In the genomic region with DNA sequence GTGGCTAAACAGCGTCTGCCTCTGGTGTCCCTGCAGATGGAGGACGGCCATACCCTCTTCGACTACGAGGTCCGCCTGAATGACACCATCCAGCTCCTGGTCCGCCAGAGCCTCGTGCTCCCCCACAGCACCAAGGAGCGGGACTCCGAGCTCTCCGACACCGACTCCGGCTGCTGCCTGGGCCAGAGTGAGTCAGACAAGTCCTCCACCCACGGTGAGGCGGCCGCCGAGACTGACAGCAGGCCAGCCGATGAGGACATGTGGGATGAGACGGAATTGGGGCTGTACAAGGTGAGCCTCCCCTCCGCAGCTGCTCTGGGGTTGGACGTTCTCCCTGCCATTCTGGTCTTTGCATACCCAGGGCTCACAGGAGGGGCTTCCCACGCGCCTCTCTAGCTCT, we compare ENCODE assay signal across 32 cellular contexts. TPM values are rescaled to one million over a fixed set of nuclear protein-coding genes. Genes with fewer than 3 reads are reported as not detected.
DNase-seq lines count a peak whose midpoint lies in the region; ATAC-seq and TF ChIP-seq lines count a peak whose summit lies in the region.
"Had no signal": no experiment of that assay in that cellular context is flagged by ENCODE, and none has a peak within 500 bp of the region (broad histone marks: within the 10 kb centered on the region; RNA-seq: fewer than 3 reads in every experiment).

No MANE protein-coding gene starts in this region.

- dilution Hi-C loops in IMR-90 (cut with HindIII; ENCODE audit: low sequenced_read_pairs, unreplicated experiment) = no loop called here

- in situ Hi-C loops in IMR-90 (cut with MboI; ENCODE audit: low sequenced_read_pairs) = no loop called here
- in situ Hi-C loops in brain microvascular endothelial cell (cut with HindIII; ENCODE audit: low pct_ligation_motif_present, low sequenced_read_pairs) = no loop called here

- H2BK120ac ChIP-seq in IMR-90 (ENCODE audit: low read depth, low read length) = no peak overlapping the region

- H2AK9ac ChIP-seq in IMR-90 (replicated peaks; ENCODE audit: low read depth, low read length, poor library complexity) = peak overlapping the region; percentile 65

- peaks cover 4% of the 10 kb centered on the region; the same call in 1 of the 2 replicates for H3K4me1 ChIP-seq in IMR-90 (ENCODE audit: control insufficient read depth, insufficient read depth, low read length)
- H3K4me1 ChIP-seq: foreskin keratinocyte, heart left ventricle, parathyroid adenoma, uterus had no signal

- H3K9me1 ChIP-seq in IMR-90 (ENCODE audit: insufficient read depth, low read length) = peaks cover 6% of the 10 kb centered on the region; the same call in 1 of the 2 replicates

- no peak overlapping the region for H3K23ac ChIP-seq in IMR-90 (ENCODE audit: low read depth, low read length)

- H3K14ac ChIP-seq in IMR-90 (replicated peaks; ENCODE audit: low read depth, low read length) = no peak overlapping the region

- H3K4me3 ChIP-seq in IMR-90 (ENCODE audit: insufficient read depth, low read depth, low read length) (no peak overlapping the region), brain microvascular endothelial cell (ENCODE audit: low read depth, low read length) (no peak overlapping the region)
- H3K4me3 ChIP-seq: A549, heart left ventricle, Peyer's patch, spleen, thoracic aorta, uterus had no signal

- H3K27ac ChIP-seq in IMR-90 (ENCODE audit: insufficient read depth, low read length) (no peak overlapping the region), brain microvascular endothelial cell (no peak overlapping the region)
- H3K27ac ChIP-seq: A549, foreskin keratinocyte, heart left ventricle, parathyroid adenoma, Peyer's patch, spleen, thoracic aorta, uterus had no signal

- H3K56ac ChIP-seq in IMR-90 (ENCODE audit: extremely low read depth, insufficient read depth, low read length) = no peak overlapping the region

- WGBS in IMR-90 (ENCODE audit: extremely low coverage in 2 of 2, insufficient read length in 1 of 2), 2 experiments = 96% methylated on average over 8 of the region's 22 CpGs; no CpG with 5 or more reads in 1 of the 2 experiments

- no peak overlapping the region for H4K8ac ChIP-seq in IMR-90 (ENCODE audit: low read depth in 2 of 2, low read length in 2 of 2)

- peaks cover 23% of the 10 kb centered on the region for H3K36me3 ChIP-seq in IMR-90 (ENCODE audit: control insufficient read depth, insufficient read depth, low read length)
- peaks cover 21% of the 10 kb centered on the region for H3K36me3 ChIP-seq in brain microvascular endothelial cell (replicated peaks)
- H3K36me3 ChIP-seq: heart left ventricle, Peyer's patch, thoracic aorta, uterus had no signal

- no peak for TF ChIP-seq CTCF in IMR-90 (conservative IDR thresholded peaks at IDR 0.05; ENCODE audit: low read depth, low read length)
- no peak for TF ChIP-seq CTCF in brain microvascular endothelial cell (IDR thresholded peaks at IDR 0.05; ENCODE audit: low read depth, low read length, missing control alignments)

- H3K4me2 ChIP-seq in IMR-90 (ENCODE audit: low read depth, low read length) = no peak overlapping the region
- H3K4me2 ChIP-seq: A549 had no signal

- POLR2A ChIA-PET in IMR-90 (lab: Charles Lee; ENCODE audit: unreplicated experiment) = no interaction called here
- POLR2A ChIA-PET in naive thymus-derived CD8-positive, alpha-beta T cell (lab: Charles Lee) = interaction anchor here (1.1 to 1.5 kb wide), 2 partner anchors 13 to 18 kb away, joined by 3 to 6 read pairs; no protein-coding TSS in a partner anchor

- no peaks in the 10 kb centered on the region for H3K27me3 Mint-ChIP-seq in naive thymus-derived CD8-positive, alpha-beta T cell
- H3K27me3 Mint-ChIP-seq: activated CD4-positive, alpha-beta T cell treated with anti-CD3 and anti-CD28 coated beads, Interleukin-2, amount 10 ng/mL, durations not matched to agents 7 days and 5 days; activated naive CD8-positive, alpha-beta T cell treated with anti-CD3 and anti-CD28 coated beads, Interleukin-2, amount 10 ng/mL, durations not matched to agents 7 days and 5 days; CD4-positive, alpha-beta memory T cell; naive thymus-derived CD4-positive, alpha-beta T cell; stimulated activated naive CD8-positive, alpha-beta T cell treated with anti-CD3 and anti-CD28 coated beads, Interleukin-15, Interleukin-2, amounts not matched to agents 100 ng/mL and 50 ng/mL, for 24 hours had no signal

- no peak overlapping the region for H3K18ac ChIP-seq in IMR-90 (ENCODE audit: low read depth, low read length)

- intact Hi-C loops in IMR-90 (cut with micrococcal nuclease) = no loop called here

- H4K20me1 ChIP-seq in IMR-90 (ENCODE audit: insufficient read depth, low read length) = peaks cover 44% of the 10 kb centered on the region

- H2BK20ac ChIP-seq in IMR-90 (ENCODE audit: low read depth, low read length) = no peak overlapping the region

- no peak overlapping the region for H2AK5ac ChIP-seq in IMR-90 (ENCODE audit: low read depth, low read length)

- no peak overlapping the region for H3K4me3 Mint-ChIP-seq in naive thymus-derived CD8-positive, alpha-beta T cell
- H3K4me3 Mint-ChIP-seq: activated CD4-positive, alpha-beta T cell treated with anti-CD3 and anti-CD28 coated beads, Interleukin-2, amount 10 ng/mL, durations not matched to agents 7 days and 5 days; activated naive CD8-positive, alpha-beta T cell treated with anti-CD3 and anti-CD28 coated beads, Interleukin-2, amount 10 ng/mL, durations not matched to agents 7 days and 5 days; CD4-positive, alpha-beta memory T cell; mesothelial cell of epicardium; naive thymus-derived CD4-positive, alpha-beta T cell; stimulated activated naive CD8-positive, alpha-beta T cell treated with anti-CD3 and anti-CD28 coated beads, Interleukin-15, Interleukin-2, amounts not matched to agents 100 ng/mL and 50 ng/mL, for 24 hours had no signal

- no peaks in the 10 kb centered on the region for H3K36me3 Mint-ChIP-seq in naive thymus-derived CD8-positive, alpha-beta T cell
- H3K36me3 Mint-ChIP-seq: CD4-positive, alpha-beta memory T cell had no signal

- H4K91ac ChIP-seq in IMR-90 (ENCODE audit: insufficient read depth, low read depth, low read length) = no peak overlapping the region

- no peak for ATAC-seq in IMR-90 (ENCODE audit: low read depth)
- ATAC-seq in naive thymus-derived CD8-positive, alpha-beta T cell = no peak
- ATAC-seq in GM18520 (IDR thresholded peaks at IDR 0.05; ENCODE audit: unreplicated experiment) = no peak
- ATAC-seq: A549; esophagus mucosa; foreskin keratinocyte; HCT116; naive thymus-derived CD4-positive, alpha-beta T cell had no signal

- no peak overlapping the region for H2BK15ac ChIP-seq in IMR-90 (ENCODE audit: low read depth, low read length)

- no peaks in the 10 kb centered on the region for H3K27me3 ChIP-seq in IMR-90 (ENCODE audit: control insufficient read depth, insufficient read depth, low read length)
- H3K27me3 ChIP-seq in brain microvascular endothelial cell (replicated peaks) = no peaks in the 10 kb centered on the region
- H3K27me3 ChIP-seq: foreskin keratinocyte, heart left ventricle, Peyer's patch, spleen, uterus had no signal

- peak overlapping the region; percentile 39 for H2AFZ ChIP-seq in IMR-90 (replicated peaks; ENCODE audit: low read length, poor library complexity)
- H2AFZ ChIP-seq: parathyroid adenoma had no signal

- H3K9ac ChIP-seq in IMR-90 (ENCODE audit: low read depth, low read length) = no peak overlapping the region
- H3K9ac ChIP-seq: parathyroid adenoma had no signal

- no peak overlapping the region for H4K5ac ChIP-seq in IMR-90 (ENCODE audit: low read depth, low read length)

- no TSS peak for BruUV-seq in IMR-90 (replicated peaks; lab: Mats Ljungman, UMichigan)

- H3K4me1 Mint-ChIP-seq in naive thymus-derived CD8-positive, alpha-beta T cell = no peaks in the 10 kb centered on the region
- H3K4me1 Mint-ChIP-seq: activated naive CD8-positive, alpha-beta T cell treated with anti-CD3 and anti-CD28 coated beads, Interleukin-2, amount 10 ng/mL, durations not matched to agents 7 days and 5 days; CD4-positive, alpha-beta memory T cell; mesothelial cell of epicardium had no signal

- no peak overlapping the region for H3K4ac ChIP-seq in IMR-90 (ENCODE audit: low read depth, low read length)

- peaks cover 27 to 77% of the 10 kb centered on the region in 2 experiments for H3K79me1 ChIP-seq in IMR-90 (ENCODE audit: low read depth in 1 of 2, low read length in 2 of 2)

- no peaks in the 10 kb centered on the region for H3K9me3 Mint-ChIP-seq in naive thymus-derived CD8-positive, alpha-beta T cell
- H3K9me3 Mint-ChIP-seq: activated CD4-positive, alpha-beta T cell treated with anti-CD3 and anti-CD28 coated beads, Interleukin-2, amount 10 ng/mL, durations not matched to agents 7 days and 5 days; activated naive CD8-positive, alpha-beta T cell treated with anti-CD3 and anti-CD28 coated beads, Interleukin-2, amount 10 ng/mL, durations not matched to agents 7 days and 5 days; CD4-positive, alpha-beta memory T cell; mesothelial cell of epicardium; stimulated activated naive CD8-positive, alpha-beta T cell treated with anti-CD3 and anti-CD28 coated beads, Interleukin-15, Interleukin-2, amounts not matched to agents 100 ng/mL and 50 ng/mL, for 24 hours had no signal

- DNase-seq in AG20443 (ENCODE audit: low spot score) (peak; percentile 53), IMR-90 (no peak), brain microvascular endothelial cell (peak; percentile 76), non-pigmented ciliary epithelial cell (ENCODE audit: low read depth) (peak; percentile 54), OCI-M1 (lab: John Stamatoyannopoulos, UW) (no peak), inferior parietal cortex (ENCODE audit: extremely low spot score) (no peak)
- no peak for DNase-seq in naive thymus-derived CD8-positive, alpha-beta T cell
- DNase-seq: activated CD4-positive, alpha-beta T cell treated with anti-CD3 and anti-CD28 coated beads, Interleukin-2, amount 10 ng/mL, durations not matched to agents 7 days and 5 days; activated effector memory CD4-positive, alpha-beta T cell treated with Interleukin-2 at 50 U/mL for 16 hours; activated naive CD8-positive, alpha-beta T cell treated with anti-CD3 and anti-CD28 coated beads, Interleukin-2, amount 10 ng/mL, durations not matched to agents 7 days and 5 days; activated T-cell treated with anti-CD3 and anti-CD28 coated beads, Interleukin-2, amount 50 U/mL, for 1 hour; AML-193; CD4-positive, alpha-beta memory T cell; foreskin keratinocyte; kidney glomerular epithelial cell; naive thymus-derived CD4-positive, alpha-beta T cell; NCI-H446; NCI-H774; Peyer's patch; spleen; stimulated activated CD4-positive, alpha-beta T cell treated with anti-CD3 and anti-CD28 coated beads, Interleukin-2, amount 100 ng/mL, for 24 hours; T-helper 9 cell had no signal

- H3K9me3 ChIP-seq in IMR-90 (ENCODE audit: control insufficient read depth, insufficient read depth, low read length) = no peaks in the 10 kb centered on the region
- H3K9me3 ChIP-seq: A549, heart left ventricle, Peyer's patch, spleen, thoracic aorta, uterus had no signal

- H3K27ac Mint-ChIP-seq in naive thymus-derived CD8-positive, alpha-beta T cell = no peak overlapping the region
- H3K27ac Mint-ChIP-seq: activated CD4-positive, alpha-beta T cell treated with anti-CD3 and anti-CD28 coated beads, Interleukin-2, amount 10 ng/mL, durations not matched to agents 7 days and 5 days; activated naive CD8-positive, alpha-beta T cell treated with anti-CD3 and anti-CD28 coated beads, Interleukin-2, amount 10 ng/mL, durations not matched to agents 7 days and 5 days; CD4-positive, alpha-beta memory T cell; mesothelial cell of epicardium; naive thymus-derived CD4-positive, alpha-beta T cell; stimulated activated naive CD8-positive, alpha-beta T cell treated with anti-CD3 and anti-CD28 coated beads, Interleukin-15, Interleukin-2, amounts not matched to agents 100 ng/mL and 50 ng/mL, for 24 hours had no signal

- TF ChIP-seq RAD21 in IMR-90 (IDR thresholded peaks at IDR 0.05; ENCODE audit: low read length) = no peak

- H2BK5ac ChIP-seq in IMR-90 (ENCODE audit: low read depth, low read length, poor library complexity, severe bottlenecking) = no peak overlapping the region

- no peak for TF ChIP-seq POLR2A in IMR-90 (IDR thresholded peaks at IDR 0.05; ENCODE audit: low read depth, low read length)

- CTCF ChIA-PET in IMR-90 (lab: Yijun Ruan, JAX) = interaction anchor here (1.1 kb wide), 1 partner anchor 9 kb away, joined by 6 read pairs; no protein-coding TSS in a partner anchor

RNA-seq across cellular contexts. Expression of a gene that starts 19.9 kb away (rescaled TPM):
- total RNA-seq in IMR-90 (2012; rRNA removed) = 57.4 and 70.3 TPM in 2 replicates
- 47.4 and 49.2 TPM in 2 replicates for polyA plus RNA-seq in IMR-90 (2012; rRNA removed)
- 32.5 and 35.1 TPM in 2 replicates for polyA plus RNA-seq in IMR-90 (2012; cell fraction: cytosol; rRNA removed)
- polyA plus RNA-seq in IMR-90 (2012; cell fraction: nucleus; rRNA removed; ENCODE audit: low replicate concordance) = 42.0 and 73.3 TPM in 2 replicates
- under 1 TPM; 0.30 to 0.36 TPM for total RNA-seq in naive thymus-derived CD8-positive, alpha-beta T cell
- polyA plus RNA-seq in naive thymus-derived CD8-positive, alpha-beta T cell = under 1 TPM; 0.07 to 0.52 (median 0.09) TPM

RNA-seq across cellular contexts. Expression of a gene that starts 26.5 kb away (rescaled TPM):
- not detected in 2 replicates for total RNA-seq in IMR-90 (2012; rRNA removed)
- not detected in 2 replicates for polyA plus RNA-seq in IMR-90 (2012; rRNA removed)
- not detected in 2 replicates for polyA plus RNA-seq in IMR-90 (2012; cell fraction: cytosol; rRNA removed)
- polyA plus RNA-seq in IMR-90 (2012; cell fraction: nucleus; rRNA removed; ENCODE audit: low replicate concordance) = 0.04 and 0.09 TPM in 2 replicates
- total RNA-seq in naive thymus-derived CD8-positive, alpha-beta T cell = 10 to 100 TPM; 28.7 to 34.2 TPM
- 1 to 10 TPM; 2.3 to 5.9 (median 3.6) TPM for polyA plus RNA-seq in naive thymus-derived CD8-positive, alpha-beta T cell
- total RNA-seq: esophagus mucosa, foreskin keratinocyte, mesothelial cell of epicardium had no signal
- polyA plus RNA-seq: A549, foreskin keratinocyte had no signal

RNA-seq across cellular contexts. Expression of a gene that starts 39.7 kb away (rescaled TPM):
- 5.0 TPM in 2 replicates for total RNA-seq in IMR-90 (2012; rRNA removed)
- polyA plus RNA-seq in IMR-90 (2012; rRNA removed) = 17.9 and 20.8 TPM in 2 replicates
- polyA plus RNA-seq in IMR-90 (2012; cell fraction: cytosol; rRNA removed) = 9.5 and 17.5 TPM in 2 replicates
- polyA plus RNA-seq in IMR-90 (2012; cell fraction: nucleus; rRNA removed; ENCODE audit: low replicate concordance) = 37.9 and 61.0 TPM in 2 replicates
- 10 to 100 TPM; 44.0 to 50.1 TPM for total RNA-seq in naive thymus-derived CD8-positive, alpha-beta T cell
- 10 to 100 TPM; 14.3 to 18.7 (median 14.7) TPM for polyA plus RNA-seq in naive thymus-derived CD8-positive, alpha-beta T cell

Comparison
In these comparisons a context has a peak if more than half of its experiments do, and no peak if none do; other contexts are left out.
1. DNase-seq: peak in AG20443 (single experiment), brain microvascular endothelial cell (single experiment) and non-pigmented ciliary epithelial cell (single experiment); none in IMR-90 (single experiment), naive thymus-derived CD8-positive, alpha-beta T cell (0 of 10), OCI-M1 (single experiment) and inferior parietal cortex (single experiment).
2. RNA of a gene that starts 19.9 kb away (total RNA-seq): 57.4 to 70.3 TPM in IMR-90; 0.30 to 0.36 TPM in naive thymus-derived CD8-positive, alpha-beta T cell; every median in the first group is over 10 times any median in the second.
3. RNA of a gene that starts 26.5 kb away (total RNA-seq): 28.7 to 34.2 TPM in naive thymus-derived CD8-positive, alpha-beta T cell; not detected in IMR-90; every median in the first group is over 10 times any median in the second.